8 cellular contexts compared by ENCODE assay signal in genomic region chr5:58886315-58887207, GRCh38.
A peak's percentile ranks its signal among the peaks of the same experiment; 100 is the strongest.
DNase-seq lines count a peak whose midpoint lies in the region; ATAC-seq, FAIRE-seq and TF ChIP-seq lines count a peak whose summit lies in the region.

No MANE protein-coding gene starts in this region.

- peak; percentile 2 for DNase-seq in DMS153 (lab: John Stamatoyannopoulos, UW)
- DNase-seq in DMS153 treated with DMSO at 0.1 percent for 48 hours (lab: John Stamatoyannopoulos, UW; ENCODE audit: unreplicated experiment), result no peak
- peak; percentile 29 for DNase-seq in HFF-Myc (ENCODE audit: extremely low read depth, low read depth)
- peak; percentile 53 for DNase-seq in MV-4-11 (lab: John Stamatoyannopoulos, UW)
- peak; percentile 28 to 44 (median 41) for DNase-seq in T-helper 17 cell
- peak in 1 of 2 donors; percentile 82 for DNase-seq in ascending aorta (ENCODE audit: low spot score in 2 of 2)
- DNase-seq in hippocampal formation (lab: John Stamatoyannopoulos, UW), result peak; percentile 46 to 65
- peak; percentile 44 for DNase-seq in small intestine

- peaks cover 0 to 7% of the 10 kb centered on the region in 2 donors for H3K4me1 ChIP-seq in ascending aorta
- H3K4me1 ChIP-seq in small intestine (ENCODE audit: control insufficient read depth in 2 of 2, insufficient read depth in 1 of 2, low read depth in 1 of 2, low read length in 1 of 2), result no peaks in the 10 kb centered on the region

- H3K27me3 ChIP-seq in ascending aorta, result no peaks in the 10 kb centered on the region
- H3K27me3 ChIP-seq in small intestine (ENCODE audit: control insufficient read depth in 2 of 2, insufficient read depth in 2 of 2, low read length in 2 of 2), result no peaks in the 10 kb centered on the region

- 41 to 42% (median 41%) methylated on average over 14 of the region's 14 CpGs for WGBS in small intestine, 3 donors

- H3K36me3 Mint-ChIP-seq in T-helper 17 cell (ENCODE audit: low read depth), result no peaks in the 10 kb centered on the region

- H3K27ac ChIP-seq in ascending aorta (peak overlapping the region; percentile 61 to 75), small intestine (ENCODE audit: low read depth in 1 of 2, low read length in 1 of 2) (no peak overlapping the region)

- no peaks in the 10 kb centered on the region for H3K36me3 ChIP-seq in ascending aorta
- no peaks in the 10 kb centered on the region for H3K36me3 ChIP-seq in small intestine (ENCODE audit: control insufficient read depth in 2 of 2, insufficient read depth in 2 of 2, low read length in 2 of 2)

- peaks cover 32% of the 10 kb centered on the region for H3K4me1 Mint-ChIP-seq in T-helper 17 cell

- peak overlapping the region; percentile 94 for H3K27ac Mint-ChIP-seq in T-helper 17 cell

- H3K4me3 Mint-ChIP-seq in T-helper 17 cell, result peak overlapping the region; percentile 49

- ATAC-seq in T-helper 17 cell, result peak; percentile 83

- no peaks in the 10 kb centered on the region for H3K9me3 ChIP-seq in T-helper 17 cell (ENCODE audit: control insufficient read depth, low read length, poor library complexity, severe bottlenecking)
- no peaks in the 10 kb centered on the region for H3K9me3 ChIP-seq in ascending aorta
- no peaks in the 10 kb centered on the region for H3K9me3 ChIP-seq in small intestine (ENCODE audit: control insufficient read depth, low read depth)

- H3K27me3 Mint-ChIP-seq in T-helper 17 cell, result peaks cover 11% of the 10 kb centered on the region

- intact Hi-C loops in ascending aorta (cut with DNase I), result loop anchor here (2.0 to 10.0 kb wide), 4 partner anchors 120 to 496 kb away; no protein-coding TSS in a partner anchor

- no peak overlapping the region for H3K4me3 ChIP-seq in HFF-Myc (replicated peaks; ENCODE audit: low read depth, low read length)
- H3K4me3 ChIP-seq in ascending aorta, result no peak overlapping the region
- H3K4me3 ChIP-seq in small intestine (ENCODE audit: low read depth in 1 of 2, low read length in 2 of 2), result no peak overlapping the region

- FAIRE-seq in small intestine (lab: Jason Lieb, UNC), result no peak

- TF ChIP-seq CTCF in HFF-Myc (IDR thresholded peaks at IDR 0.05; ENCODE audit: low read depth, low read length, missing control alignments) (peak; percentile 86), ascending aorta (IDR thresholded peaks at IDR 0.05) (peak; percentile 81 to 96 (median 84))

Comparison
In these comparisons a context has a peak if more than half of its experiments do, and no peak if none do; other contexts are left out.
1. H3K27ac ChIP-seq: peak in ascending aorta (2 of 2); none in small intestine (0 of 2).